ENCODE assay signal across 14 cellular contexts in the genomic region with DNA sequence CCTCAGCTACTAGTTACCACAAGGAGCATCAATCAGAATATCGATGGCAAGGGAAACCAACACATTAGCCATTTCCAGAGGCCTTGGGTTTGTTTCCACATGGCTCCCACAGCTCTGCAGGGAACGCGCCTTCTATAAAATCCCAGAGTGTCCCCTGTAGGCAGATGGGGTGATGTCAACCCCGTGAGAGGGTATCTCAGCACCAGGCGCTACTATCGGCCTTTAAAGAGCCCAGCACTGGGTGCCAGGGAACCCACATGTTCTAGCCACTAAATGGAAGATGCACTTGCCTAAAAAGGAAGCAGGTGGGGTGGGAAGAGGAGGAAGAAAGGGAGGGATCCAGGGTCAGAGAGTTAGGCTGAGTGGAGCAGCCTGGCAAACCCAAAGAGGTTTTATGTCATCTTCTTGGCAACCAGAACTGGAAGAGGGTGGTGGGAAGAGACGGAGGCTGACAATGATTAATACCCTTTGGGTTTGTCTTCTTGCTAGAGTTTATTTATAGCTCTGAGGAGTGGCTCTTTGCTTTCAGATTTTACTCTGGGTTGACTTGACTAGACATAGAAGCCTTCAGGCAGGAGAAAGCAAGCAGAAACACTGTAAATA. TPM values are rescaled to one million over a fixed set of nuclear protein-coding genes. Genes with fewer than 3 reads are reported as not detected.
DNase-seq lines count a peak whose midpoint lies in the region; ATAC-seq, FAIRE-seq and TF ChIP-seq lines count a peak whose summit lies in the region.
"Had no signal": no experiment of that assay in that cellular context is flagged by ENCODE, and none has a peak within 500 bp of the region (broad histone marks: within the 10 kb centered on the region; RNA-seq: fewer than 3 reads in every experiment).

No MANE protein-coding gene starts in this region.

- no peak overlapping the region for H2BK12ac ChIP-seq in mesenchymal stem cell (ENCODE audit: low read length in 2 of 2)

- H2BK5ac ChIP-seq in mesenchymal stem cell (ENCODE audit: low read depth, low read length, poor library complexity, severe bottlenecking): no peak overlapping the region

- H3K4me1 ChIP-seq in A549 (peaks cover 12% of the 10 kb centered on the region), mesenchymal stem cell (ENCODE audit: control insufficient read depth, insufficient read depth, low read depth, low read length) (peaks cover 20% of the 10 kb centered on the region)
- H3K4me1 ChIP-seq: testis had no signal

- no peak for TF ChIP-seq EP300 in A549 (IDR thresholded peaks at IDR 0.05)

- WGBS in A549 (ENCODE audit: missing lambda C conversion rate): 79% methylated on average over 7 of the region's 7 CpGs
- 86% methylated on average over 7 of the region's 7 CpGs for WGBS in mesenchymal stem cell

- no peak overlapping the region for H3K23ac ChIP-seq in mesenchymal stem cell (ENCODE audit: low read length in 2 of 2)

- ATAC-seq in A549: peak in 1 of 2 experiments; percentile 52; a peak in 3 of 6 replicates
- no peak for ATAC-seq in HG03175 (IDR thresholded peaks at IDR 0.05; ENCODE audit: unreplicated experiment)
- no peak for ATAC-seq in GM19023 (IDR thresholded peaks at IDR 0.05; ENCODE audit: unreplicated experiment)

- peak overlapping the region; percentile 16 for H3K9ac ChIP-seq in mesenchymal stem cell (ENCODE audit: low read length)

- peaks cover 85% of the 10 kb centered on the region for H3K36me3 Mint-ChIP-seq in MCF 10A (ENCODE audit: insufficient read depth, unreplicated experiment)

- no TSS peak for BruUV-seq in MCF 10A (replicated peaks; lab: Mats Ljungman, UMichigan)

- peaks cover 37% of the 10 kb centered on the region for H3K79me1 ChIP-seq in mesenchymal stem cell (replicated peaks; ENCODE audit: low read length, poor library complexity, severe bottlenecking)

- H3K4me3 ChIP-seq in A549 (no peak overlapping the region), mesenchymal stem cell (ENCODE audit: insufficient read depth in 1 of 2, low read depth in 1 of 2, low read length in 2 of 2) (peak overlapping the region in 1 of 2 experiments; percentile 18)
- H3K4me3 ChIP-seq: GM23338, testis had no signal

- no peak overlapping the region for H2BK120ac ChIP-seq in mesenchymal stem cell (ENCODE audit: low read depth, low read length)

- TF ChIP-seq POLR2A in A549 (IDR thresholded peaks at IDR 0.05; ENCODE audit: low read length): no peak

- intact Hi-C loops in MCF 10A (cut with micrococcal nuclease): no loop called here

- CTCF ChIA-PET in A549 (lab: Yijun Ruan, JAX): interaction anchor here (0.6 kb wide), 1 partner anchor 1327 kb away, joined by 3 read pairs; no protein-coding TSS in a partner anchor
- CTCF ChIA-PET in MCF 10A (lab: Yijun Ruan, JAX): interaction anchor here (0.6 to 2.1 kb wide), 4 partner anchors 8 to 557 kb away, joined by 3 to 10 read pairs (median 5); no protein-coding TSS in a partner anchor

- no peak overlapping the region for H2AFZ ChIP-seq in mesenchymal stem cell (ENCODE audit: low read depth, low read length)
- H2AFZ ChIP-seq: GM23338 had no signal

- H2BK15ac ChIP-seq in mesenchymal stem cell (ENCODE audit: low read depth, poor library complexity, severe bottlenecking): no peak overlapping the region

- H3K4ac ChIP-seq in mesenchymal stem cell (ENCODE audit: low read depth in 1 of 2, low read length in 2 of 2): no peak overlapping the region

- H3K4me1 Mint-ChIP-seq in MCF 10A (ENCODE audit: insufficient read depth, unreplicated experiment): peaks cover 33% of the 10 kb centered on the region
- H3K4me1 Mint-ChIP-seq: GM23338 had no signal

- H3K9me3 ChIP-seq in A549 (no peaks in the 10 kb centered on the region), mesenchymal stem cell (ENCODE audit: control insufficient read depth, low read length) (no peaks in the 10 kb centered on the region)
- H3K9me3 ChIP-seq: testis had no signal

- no peaks in the 10 kb centered on the region for H3K27me3 Mint-ChIP-seq in MCF 10A (ENCODE audit: insufficient read depth, unreplicated experiment)

- TF ChIP-seq RAD21 in A549 (conservative IDR thresholded peaks at IDR 0.05 in 1 of 2, IDR thresholded peaks at IDR 0.05 in 1 of 2): no peak

- H3K4me2 ChIP-seq in A549 (peak overlapping the region; percentile 33; the same call in 2 of the 3 replicates), mesenchymal stem cell (ENCODE audit: low read length, poor library complexity, severe bottlenecking) (no peak overlapping the region)
- H3K4me2 ChIP-seq: GM23338 had no signal

- no peak overlapping the region for H2AK5ac ChIP-seq in mesenchymal stem cell (ENCODE audit: low read length, severe bottlenecking)

- H3K27ac Mint-ChIP-seq in MCF 10A (ENCODE audit: low read depth, unreplicated experiment): peak overlapping the region; percentile 62
- H3K27ac Mint-ChIP-seq: GM23338 had no signal

- no peak for TF ChIP-seq CTCF in A549 (IDR thresholded peaks at IDR 0.05)
- TF ChIP-seq CTCF in MCF 10A (IDR thresholded peaks at IDR 0.05; ENCODE audit: unreplicated experiment): no peak

- no peak overlapping the region; a peak in 1 of 6 replicates for H3K27ac ChIP-seq in A549
- H3K27ac ChIP-seq in mesenchymal stem cell (ENCODE audit: low read length, poor library complexity, severe bottlenecking): no peak overlapping the region
- H3K27ac ChIP-seq: testis had no signal

- no peaks in the 10 kb centered on the region for H3K27me3 ChIP-seq in mesenchymal stem cell (ENCODE audit: control insufficient read depth in 1 of 2, insufficient read depth in 1 of 2, low read length in 2 of 2)
- H3K27me3 ChIP-seq: testis had no signal

- H3K9me3 Mint-ChIP-seq in MCF 10A (ENCODE audit: unreplicated experiment): no peaks in the 10 kb centered on the region
- H3K9me3 Mint-ChIP-seq: GM23338 had no signal

- H3K18ac ChIP-seq in mesenchymal stem cell (ENCODE audit: low read depth in 1 of 2, low read length in 2 of 2): no peak overlapping the region

- H4K8ac ChIP-seq in mesenchymal stem cell (ENCODE audit: low read length): no peak overlapping the region

- H3K4me3 Mint-ChIP-seq in MCF 10A (ENCODE audit: unreplicated experiment): no peak overlapping the region
- H3K4me3 Mint-ChIP-seq: GM23338 had no signal

- no peak for FAIRE-seq in A549 (lab: Jason Lieb, UNC)
- FAIRE-seq: HepG2 had no signal

- no peak overlapping the region for H3K14ac ChIP-seq in mesenchymal stem cell (ENCODE audit: low read length in 2 of 2)

- no peak overlapping the region for H4K91ac ChIP-seq in mesenchymal stem cell (ENCODE audit: low read length)

- DNase-seq in A549 (ENCODE audit: low read depth in 1 of 2, low spot score in 1 of 2) (peak in 1 of 2 experiments; percentile 23), HCEC 1CT (peak; percentile 24), MCF 10A (ENCODE audit: unreplicated experiment) (peak; percentile 61), mesenchymal stem cell (no peak)
- no peak for DNase-seq in stimulated activated CD4-positive, alpha-beta T cell treated with anti-CD3 and anti-CD28 coated beads, Interleukin-12 subunit alpha, Interleukin-12 subunit beta, amount 100 ng/mL, for 4 hours
- DNase-seq in effector CD4-positive, alpha-beta T cell: no peak
- DNase-seq: cerebellar nuclear complex, NCI-H2081 treated with DMSO at 0.1 percent for 48 hours, OCI-M1, testis had no signal

- peaks cover 45 to 89% of the 10 kb centered on the region in 2 experiments for H3K36me3 ChIP-seq in mesenchymal stem cell (ENCODE audit: control insufficient read depth in 1 of 2, insufficient read depth in 2 of 2, low read depth in 1 of 2, low read length in 2 of 2)

- POLR2A ChIA-PET in A549 (lab: Yijun Ruan, JAX) (no interaction called here), MCF 10A (lab: Yijun Ruan, JAX) (interaction anchor here (0.6 to 2.1 kb wide), 8 partner anchors 9 to 657 kb away, joined by 3 to 7 read pairs (median 4); no protein-coding TSS in a partner anchor)

TF ChIP-seq in A549, 52 proteins besides CTCF, POLR2A, EP300 and RAD21:
- TF ChIP-seq HOXB5 (CRISPR knock-in tag; IDR thresholded peaks at IDR 0.05): 0 out of 2 replicates have a peak, but pooled peaks have one; percentile 37
- TF ChIP-seq PHF8 (IDR thresholded peaks at IDR 0.05; ENCODE audit: borderline replicate concordance, low read depth): no peak
- TF ChIP-seq CBX2 (IDR thresholded peaks at IDR 0.05; ENCODE audit: borderline replicate concordance, low read depth): no peak

RNA-seq across cellular contexts. Expression of a gene that starts 19.9 kb away (rescaled TPM):
- polyA plus RNA-seq in A549 (2011; rRNA removed): 141 and 158 TPM in 2 replicates
- polyA plus RNA-seq in A549 (2012; cell fraction: cytosol; rRNA removed): 210 and 214 TPM in 2 replicates
- 208 and 226 TPM in 2 replicates for polyA plus RNA-seq in A549 (2012; cell fraction: nucleus; rRNA removed)
- polyA plus RNA-seq in A549 (2017; fragmentation: RNase III; extraction: RNeasy Plus Mini Kit Qiagen cat#74134 plus additional on column Dnase treatment): 154 to 172 TPM (median 162 TPM) in 3 replicates
- 128 and 131 TPM in 2 replicates for polyA minus RNA-seq in A549 (2011; rRNA and poly(A)+ RNA removed)
- 266 and 306 TPM in 2 replicates for total RNA-seq in MCF 10A (2022)
- 114 TPM for polyA plus RNA-seq in mesenchymal stem cell (2013, experiment 1 of 2)
- polyA plus RNA-seq in mesenchymal stem cell (2013, experiment 2 of 2): 113 TPM

Comparison
In these comparisons a context has a peak if more than half of its experiments do, and no peak if none do; other contexts are left out.
1. DNase-seq: peak in HCEC 1CT (single experiment) and MCF 10A (single experiment); none in mesenchymal stem cell (single experiment), stimulated activated CD4-positive, alpha-beta T cell treated with anti-CD3 and anti-CD28 coated beads, Interleukin-12 subunit alpha, Interleukin-12 subunit beta, amount 100 ng/mL, for 4 hours (single experiment) and effector CD4-positive, alpha-beta T cell (single experiment).